In the genomic region with DNA sequence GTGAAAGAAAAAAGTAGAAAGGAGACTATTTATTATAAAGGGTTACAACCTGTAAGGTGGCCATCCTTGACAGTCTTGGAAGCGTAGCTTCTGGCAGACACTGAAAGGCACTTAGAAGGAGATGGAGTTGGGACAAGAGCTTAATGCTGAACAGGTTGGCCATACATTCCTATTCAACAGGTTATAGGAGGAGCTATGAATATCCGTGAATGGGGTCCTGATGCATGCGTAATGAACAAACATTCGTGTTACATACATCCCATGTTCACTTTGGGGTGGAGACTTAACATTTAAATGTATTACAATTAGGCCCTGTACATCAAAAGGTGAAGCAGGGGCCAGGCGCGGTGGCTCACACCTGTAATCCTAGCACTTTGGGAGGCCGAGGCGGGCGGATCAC, we compare ENCODE assay signal across 28 cellular contexts.
"Had no signal": no experiment of that assay in that cellular context is flagged by ENCODE, and none has a peak within 500 bp of the region (broad histone marks: within the 10 kb centered on the region; RNA-seq: fewer than 3 reads in every experiment).

No MANE protein-coding gene starts in this region.

- H3K27ac ChIP-seq: adrenal gland, epithelial cell of prostate, gastroesophageal sphincter had no signal

- H3K36me3 Mint-ChIP-seq: activated CD4-positive, alpha-beta memory T cell treated with anti-CD3 and anti-CD28 coated beads for 36 hours; activated CD8-positive, alpha-beta memory T cell treated with anti-CD3 and anti-CD28 coated beads, Interleukin-2, amount 10 ng/mL, durations not matched to agents 7 days and 5 days; activated naive CD4-positive, alpha-beta T cell treated with anti-CD3 and anti-CD28 coated beads, Interleukin-2, amount 50 U/mL, for 24 hours; activated naive CD8-positive, alpha-beta T cell treated with anti-CD3 and anti-CD28 coated beads for 36 hours had no signal

- H3K4me1 Mint-ChIP-seq: activated CD4-positive, alpha-beta T cell treated with anti-CD3 and anti-CD28 coated beads for 36 hours; activated CD4-positive, alpha-beta T cell treated with anti-CD3 and anti-CD28 coated beads, Interleukin-2, amount 10 ng/mL, durations not matched to agents 24 days and 14 days; activated CD8-positive, alpha-beta memory T cell treated with anti-CD3 and anti-CD28 coated beads, Interleukin-2, amount 10 ng/mL, durations not matched to agents 7 days and 5 days; activated naive CD4-positive, alpha-beta T cell treated with anti-CD3 and anti-CD28 coated beads, Interleukin-2, amount 50 U/mL, for 24 hours; activated naive CD8-positive, alpha-beta T cell treated with anti-CD3 and anti-CD28 coated beads for 36 hours; activated naive CD8-positive, alpha-beta T cell treated with anti-CD3 and anti-CD28 coated beads, Interleukin-2, amount 50 U/mL, for 24 hours had no signal

- H3K27ac Mint-ChIP-seq: activated CD4-positive, alpha-beta memory T cell treated with anti-CD3 and anti-CD28 coated beads for 36 hours; activated CD4-positive, alpha-beta T cell treated with anti-CD3 and anti-CD28 coated beads for 36 hours; activated CD4-positive, alpha-beta T cell treated with anti-CD3 and anti-CD28 coated beads, Interleukin-2, amount 10 ng/mL, durations not matched to agents 24 days and 14 days; activated CD8-positive, alpha-beta memory T cell treated with anti-CD3 and anti-CD28 coated beads, Interleukin-2, amount 10 ng/mL, durations not matched to agents 7 days and 5 days; activated CD8-positive, alpha-beta T cell treated with anti-CD3 and anti-CD28 coated beads, Interleukin-2, amount 10 ng/mL, durations not matched to agents 7 days and 5 days; activated naive CD4-positive, alpha-beta T cell treated with anti-CD3 and anti-CD28 coated beads for 36 hours; activated naive CD4-positive, alpha-beta T cell treated with anti-CD3 and anti-CD28 coated beads, Interleukin-2, amount 50 U/mL, for 24 hours; activated naive CD8-positive, alpha-beta T cell treated with anti-CD3 and anti-CD28 coated beads for 36 hours; activated naive CD8-positive, alpha-beta T cell treated with anti-CD3 and anti-CD28 coated beads, Interleukin-2, amount 50 U/mL, for 24 hours; activated T-helper 1 cell treated with anti-CD3 and anti-CD28 coated beads, Interleukin-12 subunit alpha, Interleukin-12 subunit beta, Interleukin-2, Interleukin-4 antibody, amounts not matched to agents 30 ng/mL and 10 ng/mL and 1 ng/mL, durations not matched to agents 14 hours and 24 hours and 36 hours; activated T-helper 2 cell treated with anti-CD3 and anti-CD28 coated beads, Interferon-gamma antibody, Interleukin-2, Interleukin-4, amounts not matched to agents 10 μg/mL and 5 μg/mL and 100 μg/mL, durations not matched to agents 14 hours and 24 hours and 36 hours had no signal

- H3K4me3 Mint-ChIP-seq: activated CD4-positive, alpha-beta memory T cell treated with anti-CD3 and anti-CD28 coated beads for 36 hours; activated CD4-positive, alpha-beta T cell treated with anti-CD3 and anti-CD28 coated beads for 36 hours; activated CD4-positive, alpha-beta T cell treated with anti-CD3 and anti-CD28 coated beads, Interleukin-2, amount 10 ng/mL, durations not matched to agents 24 days and 14 days; activated CD8-positive, alpha-beta memory T cell treated with anti-CD3 and anti-CD28 coated beads, Interleukin-2, amount 10 ng/mL, durations not matched to agents 7 days and 5 days; activated CD8-positive, alpha-beta T cell treated with anti-CD3 and anti-CD28 coated beads, Interleukin-2, amount 10 ng/mL, durations not matched to agents 7 days and 5 days; activated naive CD4-positive, alpha-beta T cell treated with anti-CD3 and anti-CD28 coated beads for 36 hours; activated naive CD4-positive, alpha-beta T cell treated with anti-CD3 and anti-CD28 coated beads, Interleukin-2, amount 50 U/mL, for 24 hours; activated naive CD8-positive, alpha-beta T cell treated with anti-CD3 and anti-CD28 coated beads for 36 hours; activated naive CD8-positive, alpha-beta T cell treated with anti-CD3 and anti-CD28 coated beads, Interleukin-2, amount 50 U/mL, for 24 hours; activated T-helper 1 cell treated with anti-CD3 and anti-CD28 coated beads, Interleukin-12 subunit alpha, Interleukin-12 subunit beta, Interleukin-2, Interleukin-4 antibody, amounts not matched to agents 30 ng/mL and 10 ng/mL and 1 ng/mL, durations not matched to agents 14 hours and 24 hours and 36 hours had no signal

- DNase-seq: activated CD4-positive, alpha-beta memory T cell treated with anti-CD3 and anti-CD28 coated beads for 36 hours; activated CD4-positive, alpha-beta T cell treated with anti-CD3 and anti-CD28 coated beads for 36 hours; activated CD4-positive, alpha-beta T cell treated with anti-CD3 and anti-CD28 coated beads, Interleukin-2, amount 10 ng/mL, durations not matched to agents 24 days and 14 days; activated CD4-positive, CD25-positive, alpha-beta regulatory T cell; activated CD4-positive, CD25-positive, alpha-beta regulatory T cell treated with anti-CD3 and anti-CD28 coated beads, Interleukin-2, amount 50 U/mL, for 72 hours; activated CD8-positive, alpha-beta memory T cell treated with anti-CD3 and anti-CD28 coated beads, Interleukin-2, amount 10 ng/mL, durations not matched to agents 7 days and 5 days; activated CD8-positive, alpha-beta memory T cell treated with anti-CD3 and anti-CD28 coated beads, Interleukin-2, amount 50 U/mL, for 4 hours; activated CD8-positive, alpha-beta T cell treated with anti-CD3 and anti-CD28 coated beads, Interleukin-2, amount 10 ng/mL, durations not matched to agents 7 days and 5 days; activated effector memory CD4-positive, alpha-beta T cell treated with anti-CD3 and anti-CD28 coated beads, Interleukin-2, amount 50 U/mL, for 16 hours; activated naive CD4-positive, alpha-beta T cell treated with anti-CD3 and anti-CD28 coated beads for 36 hours; activated naive CD8-positive, alpha-beta T cell treated with anti-CD3 and anti-CD28 coated beads for 36 hours; activated naive CD8-positive, alpha-beta T cell treated with anti-CD3 and anti-CD28 coated beads, Interleukin-2, amount 50 U/mL, for 24 hours; activated T-cell treated with anti-CD3 and anti-CD28 coated beads, Interleukin-2, amount 50 U/mL, for 1 hour; activated T-cell treated with anti-CD3 and anti-CD28 coated beads, Interleukin-2, amount 50 U/mL, for 48 hours; adrenal gland; amygdala; aorta; caudate nucleus; effector CD8-positive, alpha-beta T cell; esophagus squamous epithelium; foreskin melanocyte; T-helper 2 cell had no signal

- H3K4me1 ChIP-seq: adrenal gland, gastroesophageal sphincter had no signal

- H3K36me3 ChIP-seq: adrenal gland, esophagus squamous epithelium, gastroesophageal sphincter had no signal

- H3K9me3 ChIP-seq: adrenal gland, body of pancreas, esophagus squamous epithelium, gastroesophageal sphincter had no signal

- ATAC-seq: activated CD4-positive, alpha-beta T cell treated with anti-CD3 and anti-CD28 coated beads for 36 hours; activated CD8-positive, alpha-beta memory T cell treated with anti-CD3 and anti-CD28 coated beads, Interleukin-2, amount 10 ng/mL, durations not matched to agents 7 days and 5 days; activated CD8-positive, alpha-beta T cell treated with anti-CD3 and anti-CD28 coated beads, Interleukin-2, amount 10 ng/mL, durations not matched to agents 7 days and 5 days; activated naive CD8-positive, alpha-beta T cell treated with anti-CD3 and anti-CD28 coated beads, Interleukin-2, amount 50 U/mL, for 24 hours; gastroesophageal sphincter had no signal

- H3K4me3 ChIP-seq: adrenal gland, body of pancreas, esophagus squamous epithelium, gastroesophageal sphincter had no signal

- H3K27me3 ChIP-seq: adrenal gland, body of pancreas, esophagus squamous epithelium had no signal

- H3K9me3 Mint-ChIP-seq: activated CD4-positive, alpha-beta memory T cell treated with anti-CD3 and anti-CD28 coated beads for 36 hours; activated CD4-positive, alpha-beta T cell treated with anti-CD3 and anti-CD28 coated beads, Interleukin-2, amount 10 ng/mL, durations not matched to agents 24 days and 14 days; activated naive CD4-positive, alpha-beta T cell treated with anti-CD3 and anti-CD28 coated beads for 36 hours; activated naive CD4-positive, alpha-beta T cell treated with anti-CD3 and anti-CD28 coated beads, Interleukin-2, amount 50 U/mL, for 24 hours; activated naive CD8-positive, alpha-beta T cell treated with anti-CD3 and anti-CD28 coated beads for 36 hours; activated naive CD8-positive, alpha-beta T cell treated with anti-CD3 and anti-CD28 coated beads, Interleukin-2, amount 50 U/mL, for 24 hours; activated T-helper 1 cell treated with anti-CD3 and anti-CD28 coated beads, Interleukin-12 subunit alpha, Interleukin-12 subunit beta, Interleukin-2, Interleukin-4 antibody, amounts not matched to agents 30 ng/mL and 10 ng/mL and 1 ng/mL, durations not matched to agents 14 hours and 24 hours and 36 hours; activated T-helper 2 cell treated with anti-CD3 and anti-CD28 coated beads, Interferon-gamma antibody, Interleukin-2, Interleukin-4, amounts not matched to agents 10 μg/mL and 5 μg/mL and 100 μg/mL, durations not matched to agents 14 hours and 24 hours and 36 hours had no signal
